17 cellular contexts compared by ENCODE assay signal in the genomic region with DNA sequence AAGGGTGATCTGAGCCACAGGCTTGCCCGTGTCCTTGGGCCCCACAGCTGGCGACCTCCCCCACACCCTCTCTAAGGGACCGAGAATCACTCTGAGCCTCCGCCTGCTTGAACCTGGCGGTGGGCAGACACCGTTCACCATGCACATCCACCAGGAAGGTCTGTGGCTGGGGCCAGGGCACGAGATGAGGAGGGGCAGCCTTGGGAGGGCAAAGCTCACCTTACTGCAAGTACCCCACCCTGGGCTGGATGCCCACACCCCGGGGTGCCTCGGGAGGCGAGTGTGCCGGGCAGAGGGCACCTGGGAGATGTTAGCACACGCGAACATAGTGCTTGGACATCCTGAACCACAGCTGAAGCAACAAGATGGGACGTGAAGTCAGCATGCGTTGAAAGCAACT.
A peak's percentile ranks its signal among the peaks of the same experiment; 100 is the strongest.
DNase-seq lines count a peak whose midpoint lies in the region; ATAC-seq, FAIRE-seq and TF ChIP-seq lines count a peak whose summit lies in the region.
"Had no signal": no experiment of that assay in that cellular context is flagged by ENCODE, and none has a peak within 500 bp of the region (broad histone marks: within the 10 kb centered on the region; RNA-seq: fewer than 3 reads in every experiment).

No MANE protein-coding gene starts in this region.

- no peaks in the 10 kb centered on the region for H3K9me1 ChIP-seq in K562 (ENCODE audit: control insufficient read depth, insufficient read depth, low read length)

- no peak for TF ChIP-seq POLR2A in K562 (conservative IDR thresholded peaks at IDR 0.05)
- no peak for TF ChIP-seq POLR2A in H54 (IDR thresholded peaks at IDR 0.05; ENCODE audit: low read depth, low read length)

- no peak for DNase-seq in activated naive CD8-positive, alpha-beta T cell treated with anti-CD3 and anti-CD28 coated beads for 36 hours
- no peak for DNase-seq in activated naive CD8-positive, alpha-beta T cell treated with anti-CD3 and anti-CD28 coated beads, Interleukin-2, amount 50 U/mL, for 24 hours
- no peak for DNase-seq in K562 (ENCODE audit: extremely low read depth in 1 of 4, low spot score in 3 of 4)
- DNase-seq in neuronal stem cell (ENCODE audit: low spot score): no peak
- no peak for DNase-seq in H54 (ENCODE audit: insufficient read length, low spot score)
- DNase-seq in KG1 (lab: John Stamatoyannopoulos, UW): no peak
- no peak for DNase-seq in stimulated activated effector memory CD8-positive, alpha-beta T cell treated with anti-CD3 and anti-CD28 coated beads, Interleukin-12 subunit alpha, Interleukin-12 subunit beta, amount 100 ng/mL, for 72 hours (ENCODE audit: low spot score in 2 of 2)
- DNase-seq: ACHN, COR-L47, KBM-7, NCI-H1092, NCI-H226, NCI-H526 had no signal

- no peak overlapping the region for H4K91ac ChIP-seq in neuronal stem cell (ENCODE audit: low read depth, low read length, poor library complexity)

- POLR2A ChIA-PET in K562 (lab: Yijun Ruan, JAX): interaction anchor here (0.6 to 2.1 kb wide), 3 partner anchors 12 to 270 kb away, joined by 3 to 9 read pairs (median 4); no protein-coding TSS in a partner anchor

- H3K4me1 ChIP-seq in K562 (replicated peaks in 1 of 2; ENCODE audit: control insufficient read depth in 2 of 2, insufficient read depth in 2 of 2, low read length in 2 of 2) (peaks cover 30 to 51% of the 10 kb centered on the region in 2 experiments), neuronal stem cell (ENCODE audit: control insufficient read depth in 2 of 2, insufficient read depth in 1 of 2, low read depth in 1 of 2, low read length in 2 of 2) (peaks cover 0 to 3% of the 10 kb centered on the region in 2 donors)

- no peak overlapping the region for H3K4ac ChIP-seq in neuronal stem cell (ENCODE audit: low read length)

- no peak overlapping the region for H3K4me3 ChIP-seq in K562
- H3K4me3 ChIP-seq in neuronal stem cell (ENCODE audit: low read length in 2 of 2): no peak overlapping the region
- H3K4me3 ChIP-seq: BLaER1, GM12878 had no signal

- no peaks in the 10 kb centered on the region for H4K20me1 ChIP-seq in K562 (replicated peaks; ENCODE audit: control insufficient read depth, insufficient read depth, low read length)

- peak overlapping the region; percentile 56 for H3K14ac ChIP-seq in neuronal stem cell (ENCODE audit: low read length)

- no peak overlapping the region for H2BK120ac ChIP-seq in neuronal stem cell (ENCODE audit: low read depth, low read length)

- H3K4me2 ChIP-seq in K562 (ENCODE audit: insufficient read depth, low read length): no peak overlapping the region
- H3K4me2 ChIP-seq in neuronal stem cell (ENCODE audit: insufficient read depth, low read length, poor library complexity, severe bottlenecking): no peak overlapping the region
- H3K4me2 ChIP-seq: BLaER1 had no signal

- CTCF ChIA-PET in K562 (lab: Yijun Ruan, JAX; ENCODE audit: low intra/inter-chr PET ratio): no interaction called here

- peak overlapping the region; percentile 24 for H3K27ac ChIP-seq in KOPT-K1 (ENCODE audit: low read depth, low read length, poor library complexity, severe bottlenecking)
- peak overlapping the region; percentile 55; the same call in 2 of the 3 replicates for H3K27ac ChIP-seq in K562 (ENCODE audit: extremely low read depth, low read depth, low read length)
- no peak overlapping the region for H3K27ac ChIP-seq in neuronal stem cell (replicated peaks; ENCODE audit: low read length)
- H3K27ac ChIP-seq: BLaER1 had no signal

- H3K9ac ChIP-seq in K562 (ENCODE audit: insufficient read depth in 1 of 2, low read depth in 2 of 2, low read length in 2 of 2) (peak overlapping the region; percentile 55 to 86; a peak in 3 of 4 replicates), neuronal stem cell (ENCODE audit: low read depth, low read length, poor library complexity) (no peak overlapping the region)
- H3K9ac ChIP-seq: BLaER1 had no signal

- peak overlapping the region; percentile 54 for H3K27ac Mint-ChIP-seq in activated naive CD8-positive, alpha-beta T cell treated with anti-CD3 and anti-CD28 coated beads for 36 hours
- H3K27ac Mint-ChIP-seq in activated naive CD8-positive, alpha-beta T cell treated with anti-CD3 and anti-CD28 coated beads, Interleukin-2, amount 50 U/mL, for 24 hours: no peak overlapping the region
- no peak overlapping the region for H3K27ac Mint-ChIP-seq in stimulated activated effector memory CD8-positive, alpha-beta T cell treated with anti-CD3 and anti-CD28 coated beads, Interleukin-12 subunit alpha, Interleukin-12 subunit beta, amount 100 ng/mL, for 72 hours

- H4K8ac ChIP-seq in neuronal stem cell (ENCODE audit: low read depth, low read length): no peak overlapping the region

- TF ChIP-seq RAD21 in K562 (CRISPR knock-in tag; conservative IDR thresholded peaks at IDR 0.05 in 1 of 2, IDR thresholded peaks at IDR 0.05 in 1 of 2): no peak

- H3K9me3 ChIP-seq in KOPT-K1 (ENCODE audit: insufficient read depth, low read length, poor library complexity, severe bottlenecking): peaks cover 15% of the 10 kb centered on the region
- peaks cover 2% of the 10 kb centered on the region; the same call in 1 of the 2 replicates for H3K9me3 ChIP-seq in K562 (replicated peaks; ENCODE audit: control insufficient read depth, insufficient read depth, low read depth, low read length)
- H3K9me3 ChIP-seq in neuronal stem cell (replicated peaks in 1 of 2; ENCODE audit: control insufficient read depth in 2 of 2, insufficient read depth in 1 of 2, low read depth in 1 of 2, low read length in 2 of 2): peaks cover 0 to 7% of the 10 kb centered on the region in 2 donors

- no peak overlapping the region for H2BK5ac ChIP-seq in neuronal stem cell (ENCODE audit: low read length)

- H2AK5ac ChIP-seq in neuronal stem cell (ENCODE audit: low read depth, low read length): no peak overlapping the region

- H3K79me2 ChIP-seq in K562 (ENCODE audit: control insufficient read depth, insufficient read depth, low read length): peaks cover 15% of the 10 kb centered on the region; the same call in 1 of the 3 replicates

- H2BK15ac ChIP-seq in neuronal stem cell (ENCODE audit: low read length): no peak overlapping the region

- ATAC-seq in activated naive CD8-positive, alpha-beta T cell treated with anti-CD3 and anti-CD28 coated beads, Interleukin-2, amount 50 U/mL, for 24 hours: no peak
- no peak for ATAC-seq in K562
- no peak for ATAC-seq in stimulated activated effector memory CD8-positive, alpha-beta T cell treated with anti-CD3 and anti-CD28 coated beads, Interleukin-12 subunit alpha, Interleukin-12 subunit beta, amount 100 ng/mL, for 72 hours
- ATAC-seq: GM12878 had no signal

- no peak overlapping the region for H3K23ac ChIP-seq in neuronal stem cell (ENCODE audit: low read depth, low read length, poor library complexity)

- H3K36me3 Mint-ChIP-seq in activated naive CD8-positive, alpha-beta T cell treated with anti-CD3 and anti-CD28 coated beads for 36 hours: peaks cover 15% of the 10 kb centered on the region
- H3K36me3 Mint-ChIP-seq in activated naive CD8-positive, alpha-beta T cell treated with anti-CD3 and anti-CD28 coated beads, Interleukin-2, amount 50 U/mL, for 24 hours (ENCODE audit: low read depth): peaks cover 15% of the 10 kb centered on the region
- no peaks in the 10 kb centered on the region for H3K36me3 Mint-ChIP-seq in stimulated activated effector memory CD8-positive, alpha-beta T cell treated with anti-CD3 and anti-CD28 coated beads, Interleukin-12 subunit alpha, Interleukin-12 subunit beta, amount 100 ng/mL, for 72 hours

- no peak for TF ChIP-seq CTCF in K562 (IDR thresholded peaks at IDR 0.05 in 2 of 3, conservative IDR thresholded peaks at IDR 0.05 in 1 of 3; ENCODE audit: insufficient read depth in 2 of 3, low read depth in 1 of 3, low read length in 3 of 3)

- peaks cover 8% of the 10 kb centered on the region for H3K9me3 Mint-ChIP-seq in activated naive CD8-positive, alpha-beta T cell treated with anti-CD3 and anti-CD28 coated beads for 36 hours
- peaks cover 12% of the 10 kb centered on the region for H3K9me3 Mint-ChIP-seq in activated naive CD8-positive, alpha-beta T cell treated with anti-CD3 and anti-CD28 coated beads, Interleukin-2, amount 50 U/mL, for 24 hours
- peaks cover 6% of the 10 kb centered on the region for H3K9me3 Mint-ChIP-seq in stimulated activated effector memory CD8-positive, alpha-beta T cell treated with anti-CD3 and anti-CD28 coated beads, Interleukin-12 subunit alpha, Interleukin-12 subunit beta, amount 100 ng/mL, for 72 hours

- peaks cover 11% of the 10 kb centered on the region for H3K4me1 Mint-ChIP-seq in activated naive CD8-positive, alpha-beta T cell treated with anti-CD3 and anti-CD28 coated beads for 36 hours
- H3K4me1 Mint-ChIP-seq in activated naive CD8-positive, alpha-beta T cell treated with anti-CD3 and anti-CD28 coated beads, Interleukin-2, amount 50 U/mL, for 24 hours: no peaks in the 10 kb centered on the region
- peaks cover 36% of the 10 kb centered on the region for H3K4me1 Mint-ChIP-seq in stimulated activated effector memory CD8-positive, alpha-beta T cell treated with anti-CD3 and anti-CD28 coated beads, Interleukin-12 subunit alpha, Interleukin-12 subunit beta, amount 100 ng/mL, for 72 hours

- H3K79me1 ChIP-seq in neuronal stem cell (ENCODE audit: low read depth, low read length): peaks cover 6% of the 10 kb centered on the region

- peak overlapping the region; percentile 34; the same call in 1 of the 2 replicates for H2AFZ ChIP-seq in K562 (ENCODE audit: low read depth, low read length)
- H2AFZ ChIP-seq in neuronal stem cell (ENCODE audit: low read length): no peak overlapping the region

- BruUV-seq in K562 (replicated peaks; lab: Mats Ljungman, UMichigan): no TSS peak

- peaks cover 15% of the 10 kb centered on the region; the same call in 1 of the 2 replicates for H3K36me3 ChIP-seq in KOPT-K1 (ENCODE audit: insufficient read depth, low read length)
- peaks cover under 1% of the 10 kb centered on the region; the same call in 2 of the 3 replicates for H3K36me3 ChIP-seq in K562 (ENCODE audit: control insufficient read depth, insufficient read depth, low read length)
- peaks cover under 1% of the 10 kb centered on the region in 2 donors for H3K36me3 ChIP-seq in neuronal stem cell (replicated peaks in 1 of 2; ENCODE audit: control insufficient read depth in 2 of 2, insufficient read depth in 2 of 2, low read length in 2 of 2)

- no peak for TF ChIP-seq EP300 in K562 (IDR thresholded peaks at IDR 0.05; ENCODE audit: low read length)

- in situ Hi-C loops in K562 (cut with MboI): no loop called here

- H2BK12ac ChIP-seq in neuronal stem cell (ENCODE audit: low read length): no peak overlapping the region

- intact Hi-C loops in K562 (cut with micrococcal nuclease): no loop called here

- H3K27me3 ChIP-seq in K562 (ENCODE audit: control insufficient read depth in 2 of 2, insufficient read depth in 2 of 2, low read length in 2 of 2) (no peaks in the 10 kb centered on the region), neuronal stem cell (ENCODE audit: control insufficient read depth in 3 of 3, insufficient read depth in 3 of 3, low read depth in 1 of 3, low read length in 3 of 3) (no peaks in the 10 kb centered on the region)
- H3K27me3 ChIP-seq: BLaER1 had no signal

- no peak for FAIRE-seq in K562 (lab: Jason Lieb, UNC)
- no peak for FAIRE-seq in H54 (lab: Jason Lieb, UNC)
- FAIRE-seq: GM12878, GM18507 had no signal

- H3K18ac ChIP-seq in neuronal stem cell (ENCODE audit: low read length): peak overlapping the region; percentile 38

- H3K27me3 Mint-ChIP-seq in activated naive CD8-positive, alpha-beta T cell treated with anti-CD3 and anti-CD28 coated beads for 36 hours: no peaks in the 10 kb centered on the region
- H3K27me3 Mint-ChIP-seq in activated naive CD8-positive, alpha-beta T cell treated with anti-CD3 and anti-CD28 coated beads, Interleukin-2, amount 50 U/mL, for 24 hours: no peaks in the 10 kb centered on the region

- WGBS in K562 (ENCODE audit: insufficient coverage, low coverage, missing lambda C conversion rate): 86% methylated on average over 11 of the region's 15 CpGs
- WGBS in neuronal stem cell (ENCODE audit: extremely low coverage in 2 of 2, insufficient read length in 2 of 2, insufficient replicate concordance in 1 of 2), 2 donors: no CpG with 5 or more reads among the region's 15 CpGs

- H3K4me3 Mint-ChIP-seq in activated naive CD8-positive, alpha-beta T cell treated with anti-CD3 and anti-CD28 coated beads for 36 hours: no peak overlapping the region
- H3K4me3 Mint-ChIP-seq in activated naive CD8-positive, alpha-beta T cell treated with anti-CD3 and anti-CD28 coated beads, Interleukin-2, amount 50 U/mL, for 24 hours: no peak overlapping the region
- H3K4me3 Mint-ChIP-seq in stimulated activated effector memory CD8-positive, alpha-beta T cell treated with anti-CD3 and anti-CD28 coated beads, Interleukin-12 subunit alpha, Interleukin-12 subunit beta, amount 100 ng/mL, for 72 hours: no peak overlapping the region
